ENCODE assay signal across 19 cellular contexts in the genomic region with DNA sequence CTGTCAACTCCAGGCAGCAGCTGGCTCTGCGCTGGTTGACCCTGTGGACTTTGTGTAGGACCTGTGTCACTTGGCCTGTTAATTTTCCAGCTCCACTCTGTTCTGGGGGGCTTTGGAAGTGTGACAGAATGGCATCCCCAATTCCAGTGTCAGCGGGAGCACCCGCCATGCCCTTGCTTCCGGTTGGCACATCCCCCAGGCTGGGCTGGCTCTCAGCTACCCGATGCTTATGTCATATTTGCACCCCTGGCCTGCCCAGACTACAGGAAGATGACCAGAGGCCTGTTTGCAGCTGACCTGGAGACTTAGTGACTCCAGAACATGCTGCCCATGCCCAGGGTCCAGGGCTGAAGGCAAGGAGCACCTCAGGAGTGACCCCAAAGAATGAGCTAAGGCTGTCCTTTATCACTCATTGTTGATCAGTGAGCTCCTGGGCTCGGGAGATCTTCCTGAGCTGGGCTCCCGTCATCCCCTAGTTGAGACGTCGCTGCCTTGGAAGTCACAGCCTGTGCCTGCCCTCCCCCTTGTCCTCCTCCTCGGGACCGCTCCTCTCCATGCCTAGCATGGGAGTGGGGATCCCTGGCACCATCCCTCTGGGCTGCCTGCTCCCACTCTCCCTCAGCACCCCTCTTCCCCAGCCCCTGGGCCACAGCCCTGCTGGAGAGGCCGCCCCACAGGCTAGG.
A peak's percentile ranks its signal among the peaks of the same experiment; 100 is the strongest.
DNase-seq lines count a peak whose midpoint lies in the region; ATAC-seq and TF ChIP-seq lines count a peak whose summit lies in the region.
"Had no signal": no experiment of that assay in that cellular context is flagged by ENCODE, and none has a peak within 500 bp of the region (broad histone marks: within the 10 kb centered on the region; RNA-seq: fewer than 3 reads in every experiment).

No MANE protein-coding gene starts in this region.

- H3K27ac ChIP-seq in heart right ventricle (no peak overlapping the region), dorsolateral prefrontal cortex (peak overlapping the region in 18 of 59 donors; percentile 12 to 65 (median 32)), upper lobe of right lung (no peak overlapping the region)
- H3K27ac ChIP-seq: esophagus squamous epithelium, gastrocnemius medialis had no signal

- no peaks in the 10 kb centered on the region for H3K4me1 ChIP-seq in heart right ventricle
- no peaks in the 10 kb centered on the region for H3K4me1 ChIP-seq in upper lobe of right lung
- H3K4me1 ChIP-seq: gastrocnemius medialis had no signal

- intact Hi-C loops in Right ventricle myocardium superior (cut with DNase I), result no loop called here
- intact Hi-C loops in heart right ventricle (cut with DNase I), result no loop called here
- intact Hi-C loops in dorsolateral prefrontal cortex (cut with DNase I), result no loop called here
- intact Hi-C loops in upper lobe of right lung (cut with DNase I), result no loop called here

- 90 to 92% methylated on average over 12 of the region's 12 CpGs for WGBS in heart right ventricle, 2 donors

- TF ChIP-seq CTCF in heart right ventricle (IDR thresholded peaks at IDR 0.05) (no peak), dorsolateral prefrontal cortex (IDR thresholded peaks at IDR 0.05 in 54 of 56, conservative IDR thresholded peaks at IDR 0.05 in 2 of 56; ENCODE audit: low read depth in 1 of 56, partially characterized antibody in 56 of 56) (no peak), omental fat pad (IDR thresholded peaks at IDR 0.05) (no peak), upper lobe of right lung (IDR thresholded peaks at IDR 0.05) (no peak)

- H3K9me3 ChIP-seq in heart right ventricle (no peaks in the 10 kb centered on the region), upper lobe of right lung (no peaks in the 10 kb centered on the region)
- H3K9me3 ChIP-seq: esophagus squamous epithelium, gastrocnemius medialis had no signal

- ATAC-seq in Right ventricle myocardium superior (ENCODE audit: poor library complexity) (no peak), heart right ventricle (no peak), omental fat pad (ENCODE audit: low FRiP score) (no peak), upper lobe of right lung (no peak), GM21528 (IDR thresholded peaks at IDR 0.05; ENCODE audit: low FRiP score, unreplicated experiment) (no peak), HG02870 (IDR thresholded peaks at IDR 0.05; ENCODE audit: unreplicated experiment) (no peak)
- ATAC-seq: gastrocnemius medialis, HepG2 had no signal

- H3K4me3 ChIP-seq in heart right ventricle, result no peak overlapping the region
- H3K4me3 ChIP-seq in dorsolateral prefrontal cortex, result no peak overlapping the region
- H3K4me3 ChIP-seq in upper lobe of right lung, result no peak overlapping the region
- H3K4me3 ChIP-seq: esophagus squamous epithelium, gastrocnemius medialis had no signal

- DNase-seq in Right ventricle myocardium superior (peak; percentile 30), heart right ventricle (no peak), dorsolateral prefrontal cortex (peak in 6 of 10 donors; percentile 12 to 35 (median 24)), omental fat pad (ENCODE audit: low spot score) (peak; percentile 13), upper lobe of right lung (peak; percentile 46), DMS79 treated with DMSO at 0.1 percent for 48 hours (lab: John Stamatoyannopoulos, UW) (no peak)
- DNase-seq: ACHN; activated CD4-positive, alpha-beta T cell treated with anti-CD3 and anti-CD28 coated beads for 4 hours; esophagus squamous epithelium; HCEC 1CT; NCI-H187 treated with DMSO at 0.1 percent for 48 hours; NCI-H69; retina; stimulated activated CD4-positive, alpha-beta T cell treated with anti-CD3 and anti-CD28 coated beads, Interleukin-4, amount 100 ng/mL, for 1 hour; stimulated activated naive B cell treated with anti-CD40 and anti-IgM and Interleukin-4, amounts not matched to agents 10 μg/mL and 1 μg/mL and 100 μg/mL, for 72 hours had no signal

- H3K36me3 ChIP-seq in heart right ventricle (no peaks in the 10 kb centered on the region), upper lobe of right lung (no peaks in the 10 kb centered on the region)
- H3K36me3 ChIP-seq: esophagus squamous epithelium, gastrocnemius medialis had no signal

- H3K27me3 ChIP-seq in heart right ventricle (peaks cover 0 to 20% (median 10%) of the 10 kb centered on the region in 7 donors), dorsolateral prefrontal cortex (peaks cover 0 to 20% (median 0%) of the 10 kb centered on the region in 45 donors), upper lobe of right lung (no peaks in the 10 kb centered on the region)
- H3K27me3 ChIP-seq: gastrocnemius medialis had no signal

Comparison
In these comparisons a context has a peak if more than half of its experiments do, and no peak if none do; other contexts are left out.
1. DNase-seq: peak in Right ventricle myocardium superior (single experiment), dorsolateral prefrontal cortex (6 of 10), omental fat pad (single experiment) and upper lobe of right lung (single experiment); none in heart right ventricle (0 of 2) and DMS79 treated with DMSO at 0.1 percent for 48 hours (single experiment).